9 cellular contexts compared by ENCODE assay signal in the genomic region with DNA sequence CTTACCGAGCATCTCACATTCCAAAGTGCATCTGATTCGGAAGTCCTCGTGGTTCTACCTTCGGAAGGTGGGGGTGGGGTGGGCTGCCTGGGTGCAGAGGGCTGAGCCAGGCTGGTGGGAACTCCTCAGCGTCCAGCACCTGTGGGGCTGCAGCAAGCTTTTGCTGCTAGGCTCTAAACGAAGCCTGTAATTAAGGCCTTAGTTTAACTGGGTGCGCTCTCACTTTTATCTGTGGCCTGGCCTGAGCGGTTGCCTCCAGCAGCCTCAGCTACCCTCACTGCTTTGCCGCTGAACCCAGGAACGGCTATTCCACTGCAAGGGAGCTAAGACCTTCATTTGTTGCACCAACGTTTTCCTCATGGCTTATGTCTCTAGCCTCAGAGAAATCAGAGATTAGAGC. TPM values are rescaled to one million over a fixed set of nuclear protein-coding genes. Genes with fewer than 3 reads are reported as not detected.
A peak's percentile ranks its signal among the peaks of the same experiment; 100 is the strongest.
DNase-seq lines count a peak whose midpoint lies in the region; ATAC-seq, FAIRE-seq and TF ChIP-seq lines count a peak whose summit lies in the region.
"Had no signal": no experiment of that assay in that cellular context is flagged by ENCODE, and none has a peak within 500 bp of the region (broad histone marks: within the 10 kb centered on the region; RNA-seq: fewer than 3 reads in every experiment).

No MANE protein-coding gene starts in this region.

- peaks cover 2% of the 10 kb centered on the region for H3K4me1 Mint-ChIP-seq in activated naive CD8-positive, alpha-beta T cell treated with anti-CD3 and anti-CD28 coated beads, Interleukin-2, amount 10 ng/mL, durations not matched to agents 7 days and 5 days

- 53 to 78% (median 60%) methylated on average over 7 to 11 of the region's 11 CpGs for WGBS in stomach, 5 donors

- no peak for FAIRE-seq in kidney (lab: Jason Lieb, UNC)
- FAIRE-seq: A204.1 had no signal

- H3K27ac Mint-ChIP-seq in activated naive CD8-positive, alpha-beta T cell treated with anti-CD3 and anti-CD28 coated beads, Interleukin-2, amount 10 ng/mL, durations not matched to agents 7 days and 5 days = no peak overlapping the region

- H3K27me3 ChIP-seq in stomach = no peaks in the 10 kb centered on the region

- H3K4me3 ChIP-seq in kidney (ENCODE audit: low read length in 2 of 2) = peak overlapping the region; percentile 59 to 73
- H3K4me3 ChIP-seq in stomach = peak overlapping the region; percentile 59 to 75 (median 66)

- H3K9me3 ChIP-seq in kidney (ENCODE audit: control insufficient read depth in 1 of 2, low read length in 2 of 2) = no peaks in the 10 kb centered on the region
- H3K9me3 ChIP-seq in stomach = no peaks in the 10 kb centered on the region

- peaks cover 6% of the 10 kb centered on the region for H3K27me3 Mint-ChIP-seq in activated naive CD8-positive, alpha-beta T cell treated with anti-CD3 and anti-CD28 coated beads, Interleukin-2, amount 10 ng/mL, durations not matched to agents 7 days and 5 days

- no peak for TF ChIP-seq POLR2A in stomach (IDR thresholded peaks at IDR 0.05)

- no peaks in the 10 kb centered on the region for H3K36me3 ChIP-seq in kidney (ENCODE audit: control insufficient read depth in 1 of 2, insufficient read depth in 2 of 2, low read length in 2 of 2)
- no peaks in the 10 kb centered on the region for H3K36me3 ChIP-seq in stomach

- H3K4me1 ChIP-seq in kidney (ENCODE audit: control insufficient read depth in 1 of 2, insufficient read depth in 1 of 2, low read depth in 1 of 2, low read length in 2 of 2) (peaks cover 3 to 8% of the 10 kb centered on the region in 2 donors), stomach (peaks cover 7 to 27% (median 19%) of the 10 kb centered on the region in 4 donors)

- intact Hi-C loops in kidney (cut with DNase I) = loop anchor here (5.0 kb wide), 1 partner anchor 315 kb away; no protein-coding TSS in a partner anchor
- intact Hi-C loops in stomach (cut with DNase I; ENCODE audit: low total_unique reads) = loop anchor here (5.0 kb wide), 1 partner anchor 315 kb away; no protein-coding TSS in a partner anchor

- peak overlapping the region; percentile 49 for H3K4me3 Mint-ChIP-seq in activated naive CD8-positive, alpha-beta T cell treated with anti-CD3 and anti-CD28 coated beads, Interleukin-2, amount 10 ng/mL, durations not matched to agents 7 days and 5 days

- no peak for TF ChIP-seq EP300 in stomach (IDR thresholded peaks at IDR 0.05)

- H3K9me3 Mint-ChIP-seq in activated naive CD8-positive, alpha-beta T cell treated with anti-CD3 and anti-CD28 coated beads, Interleukin-2, amount 10 ng/mL, durations not matched to agents 7 days and 5 days = no peaks in the 10 kb centered on the region

- DNase-seq in NCI-H748 (lab: John Stamatoyannopoulos, UW; ENCODE audit: unreplicated experiment) = peak; percentile 46
- DNase-seq in NCI-H748 treated with DMSO at 0.1 percent for 48 hours (lab: John Stamatoyannopoulos, UW) = no peak
- no peak for DNase-seq in activated naive CD8-positive, alpha-beta T cell treated with anti-CD3 and anti-CD28 coated beads, Interleukin-2, amount 10 ng/mL, durations not matched to agents 7 days and 5 days
- DNase-seq in kidney = no peak
- DNase-seq in stomach = no peak
- DNase-seq in T1000 (lab: John Stamatoyannopoulos, UW) = no peak
- no peak for DNase-seq in ureter (ENCODE audit: low spot score)

- H3K9ac ChIP-seq in kidney (ENCODE audit: low read length in 2 of 2) = peak overlapping the region in 1 of 2 donors; percentile 56

- no peak for ATAC-seq in activated naive CD8-positive, alpha-beta T cell treated with anti-CD3 and anti-CD28 coated beads, Interleukin-2, amount 10 ng/mL, durations not matched to agents 7 days and 5 days (ENCODE audit: low read depth)
- ATAC-seq in HG03280 (IDR thresholded peaks at IDR 0.05; ENCODE audit: unreplicated experiment) = no peak

- POLR2A ChIA-PET in activated naive CD8-positive, alpha-beta T cell treated with anti-CD3 and anti-CD28 coated beads, Interleukin-2, amount 10 ng/mL, durations not matched to agents 7 days and 5 days (lab: Charles Lee) = interaction anchor here (1.5 kb wide), 1 partner anchor 326 kb away, joined by 3 read pairs; no protein-coding TSS in a partner anchor

- H3K27ac ChIP-seq in kidney (ENCODE audit: low read depth in 2 of 2, low read length in 2 of 2) (peak overlapping the region in 1 of 2 donors; percentile 75), stomach (peak overlapping the region in 3 of 5 donors; percentile 78 to 88 (median 87))

- H3K36me3 Mint-ChIP-seq in activated naive CD8-positive, alpha-beta T cell treated with anti-CD3 and anti-CD28 coated beads, Interleukin-2, amount 10 ng/mL, durations not matched to agents 7 days and 5 days = no peaks in the 10 kb centered on the region

- TF ChIP-seq CTCF in kidney (IDR thresholded peaks at IDR 0.05; ENCODE audit: borderline replicate concordance, extremely low read depth, insufficient read depth) = no peak
- TF ChIP-seq CTCF in stomach (IDR thresholded peaks at IDR 0.05) = no peak

RNA-seq across cellular contexts. Expression of a gene that starts 48.4 kb away (rescaled TPM):
- total RNA-seq in activated naive CD8-positive, alpha-beta T cell treated with anti-CD3 and anti-CD28 coated beads, Interleukin-2, amount 10 ng/mL, durations not matched to agents 7 days and 5 days = not detected
- total RNA-seq in kidney = 3.2 TPM
- 4.2 TPM for polyA plus RNA-seq in kidney (ENCODE audit: insufficient read depth, low read depth, low replicate concordance)
- 1 to 10 TPM in 1 of 5 donors, under 1 TPM in 2, not detected in 2; 0.87 to 2.2 (median 0.89) TPM for total RNA-seq in stomach
- polyA plus RNA-seq in stomach = 1 to 10 TPM in 2 of 3 donors, not detected in 1; 1.2 to 1.3 TPM
- total RNA-seq in ureter = 2.0 TPM
